7 cellular contexts compared by ENCODE assay signal in the genomic region with DNA sequence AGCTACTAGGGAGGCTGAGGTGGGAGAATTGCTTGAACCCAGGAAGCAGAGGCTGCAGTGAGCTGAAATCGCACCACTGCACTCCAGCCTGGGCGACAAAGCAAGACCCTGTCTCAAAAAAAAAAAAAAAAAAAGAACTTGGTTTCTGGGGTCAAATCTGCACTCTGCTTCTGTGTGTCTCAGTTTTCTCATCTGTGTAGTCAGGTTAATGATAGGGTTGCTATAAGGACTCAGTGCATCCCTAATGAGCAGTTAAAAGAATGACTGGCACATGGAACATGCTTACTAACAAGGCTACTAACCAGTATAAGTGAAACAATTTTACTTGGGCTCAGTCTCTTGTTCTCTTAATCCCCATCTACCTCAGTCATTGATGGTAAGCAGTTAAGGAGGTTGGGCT. TPM values are rescaled to one million over a fixed set of nuclear protein-coding genes. Genes with fewer than 3 reads are reported as not detected.
A peak's percentile ranks its signal among the peaks of the same experiment; 100 is the strongest.
DNase-seq lines count a peak whose midpoint lies in the region; ATAC-seq and TF ChIP-seq lines count a peak whose summit lies in the region.
"Not testable (repeated sequence)": the region's sequence is repeated elsewhere in the genome, so short reads cannot be mapped to it uniquely, and the experiment has no call there.

No MANE protein-coding gene starts in this region.

- intact Hi-C loops in IMR-90 (cut with micrococcal nuclease); breast epithelium (cut with DNase I; ENCODE audit: low total_unique reads): not testable (repeated sequence)
- intact Hi-C loops in esophagus squamous epithelium (cut with DNase I): loop anchor here (10.0 kb wide), 1 partner anchor 92 kb away; no protein-coding TSS in a partner anchor

- H2AK9ac ChIP-seq in IMR-90 (replicated peaks; ENCODE audit: low read depth, low read length, poor library complexity): not testable (repeated sequence)

- not testable (repeated sequence) for H2BK20ac ChIP-seq in IMR-90 (ENCODE audit: low read depth, low read length)

- CTCF ChIA-PET in IMR-90 (lab: Yijun Ruan, JAX): not testable (repeated sequence)
- CTCF ChIA-PET in SK-N-SH (lab: Yijun Ruan, JAX): interaction anchor here (2.7 kb wide), 1 partner anchor 10 kb away, joined by 11 read pairs; no protein-coding TSS in a partner anchor

- H3K56ac ChIP-seq in IMR-90 (ENCODE audit: extremely low read depth, insufficient read depth, low read length): not testable (repeated sequence)

- not testable (repeated sequence) for H3K27ac ChIP-seq in IMR-90 (ENCODE audit: insufficient read depth, low read length)
- H3K27ac ChIP-seq in SK-N-SH (ENCODE audit: low read depth in 2 of 2, low read length in 1 of 2): peak overlapping the region in 1 of 2 experiments; percentile 96; a peak in 2 of 4 replicates
- H3K27ac ChIP-seq in breast epithelium: peak overlapping the region; percentile 46 to 98
- H3K27ac ChIP-seq in esophagus squamous epithelium: peak overlapping the region; percentile 23 to 58 (median 35)

- WGBS in IMR-90 (ENCODE audit: extremely low coverage in 2 of 2, insufficient read length in 1 of 2), 2 experiments: no CpG with 5 or more reads among the region's 2 CpGs
- 94% methylated on average over 2 of the region's 2 CpGs for WGBS in SK-N-SH (ENCODE audit: low lambda C conversion rate)
- WGBS in esophagus squamous epithelium, 2 donors: 89 to 93% methylated on average over 1 to 2 of the region's 2 CpGs

- peaks cover 93% of the 10 kb centered on the region for H3K4me1 Mint-ChIP-seq in osteocyte (ENCODE audit: unreplicated experiment)
- peaks cover 33% of the 10 kb centered on the region for H3K4me1 Mint-ChIP-seq in stimulated activated effector memory CD8-positive, alpha-beta T cell treated with anti-CD3 and anti-CD28 coated beads, Interleukin-12 subunit alpha, Interleukin-12 subunit beta, amount 100 ng/mL, for 72 hours

- ATAC-seq in IMR-90 (ENCODE audit: low read depth): not testable (repeated sequence)
- ATAC-seq in stimulated activated effector memory CD8-positive, alpha-beta T cell treated with anti-CD3 and anti-CD28 coated beads, Interleukin-12 subunit alpha, Interleukin-12 subunit beta, amount 100 ng/mL, for 72 hours: peak; percentile 49

- not testable (repeated sequence) for TF ChIP-seq CTCF in IMR-90 (conservative IDR thresholded peaks at IDR 0.05; ENCODE audit: low read depth, low read length); SK-N-SH (IDR thresholded peaks at IDR 0.05); breast epithelium (IDR thresholded peaks at IDR 0.05); esophagus squamous epithelium (IDR thresholded peaks at IDR 0.05); osteocyte (IDR thresholded peaks at IDR 0.05)

- H4K91ac ChIP-seq in IMR-90 (ENCODE audit: insufficient read depth, low read depth, low read length): not testable (repeated sequence)

- not testable (repeated sequence) for H3K9ac ChIP-seq in IMR-90 (ENCODE audit: low read depth, low read length)
- H3K9ac ChIP-seq in SK-N-SH: peak overlapping the region; percentile 94

- dilution Hi-C loops in IMR-90 (cut with HindIII; ENCODE audit: low sequenced_read_pairs, unreplicated experiment): not testable (repeated sequence)

- not testable (repeated sequence) for TF ChIP-seq POLR2A in IMR-90 (IDR thresholded peaks at IDR 0.05; ENCODE audit: low read depth, low read length); breast epithelium (IDR thresholded peaks at IDR 0.05); esophagus squamous epithelium (IDR thresholded peaks at IDR 0.05)

- peak; percentile 26 for DNase-seq in EH (ENCODE audit: low read depth)
- not testable (repeated sequence) for DNase-seq in IMR-90; SK-N-SH; breast epithelium (ENCODE audit: low spot score in 2 of 2); esophagus squamous epithelium (lab: John Stamatoyannopoulos, UW); osteocyte (ENCODE audit: extremely low spot score, unreplicated experiment); stimulated activated effector memory CD8-positive, alpha-beta T cell treated with anti-CD3 and anti-CD28 coated beads, Interleukin-12 subunit alpha, Interleukin-12 subunit beta, amount 100 ng/mL, for 72 hours (ENCODE audit: low spot score in 2 of 2)

- not testable (repeated sequence) for H3K36me3 ChIP-seq in IMR-90 (ENCODE audit: control insufficient read depth, insufficient read depth, low read length); breast epithelium; esophagus squamous epithelium
- H3K36me3 ChIP-seq in SK-N-SH (replicated peaks in 1 of 2; ENCODE audit: control insufficient read depth in 1 of 2, insufficient read depth in 2 of 2, low read length in 1 of 2): peaks cover 0 to 31% of the 10 kb centered on the region in 2 experiments

- in situ Hi-C loops in IMR-90 (cut with MboI; ENCODE audit: low sequenced_read_pairs): not testable (repeated sequence)

- H3K4me2 ChIP-seq in IMR-90 (ENCODE audit: low read depth, low read length): not testable (repeated sequence)
- H3K4me2 ChIP-seq in SK-N-SH: peak overlapping the region; percentile 84

- peak overlapping the region; percentile 46 for H2BK5ac ChIP-seq in IMR-90 (ENCODE audit: low read depth, low read length, poor library complexity, severe bottlenecking)

- not testable (repeated sequence) for H4K5ac ChIP-seq in IMR-90 (ENCODE audit: low read depth, low read length)

- not testable (repeated sequence) for H3K9me3 Mint-ChIP-seq in osteocyte (ENCODE audit: unreplicated experiment); stimulated activated effector memory CD8-positive, alpha-beta T cell treated with anti-CD3 and anti-CD28 coated beads, Interleukin-12 subunit alpha, Interleukin-12 subunit beta, amount 100 ng/mL, for 72 hours

- H4K20me1 ChIP-seq in IMR-90 (ENCODE audit: insufficient read depth, low read length) (peaks cover 96% of the 10 kb centered on the region), SK-N-SH (ENCODE audit: insufficient read depth) (peaks cover 73% of the 10 kb centered on the region)

- not testable (repeated sequence) for H3K27me3 ChIP-seq in IMR-90 (ENCODE audit: control insufficient read depth, insufficient read depth, low read length); SK-N-SH (ENCODE audit: insufficient read depth); breast epithelium; esophagus squamous epithelium

- H3K4me3 ChIP-seq in IMR-90 (ENCODE audit: insufficient read depth, low read depth, low read length); breast epithelium; esophagus squamous epithelium: not testable (repeated sequence)
- peak overlapping the region in 1 of 2 experiments; percentile 91; a peak in 2 of 4 replicates for H3K4me3 ChIP-seq in SK-N-SH (ENCODE audit: low read depth in 2 of 2, low read length in 1 of 2)

- peak overlapping the region; percentile 24; the same call in 1 of the 2 replicates for H3K14ac ChIP-seq in IMR-90 (replicated peaks; ENCODE audit: low read depth, low read length)

- not testable (repeated sequence) for H3K36me3 Mint-ChIP-seq in osteocyte (ENCODE audit: unreplicated experiment); stimulated activated effector memory CD8-positive, alpha-beta T cell treated with anti-CD3 and anti-CD28 coated beads, Interleukin-12 subunit alpha, Interleukin-12 subunit beta, amount 100 ng/mL, for 72 hours

- POLR2A ChIA-PET in IMR-90 (lab: Charles Lee; ENCODE audit: unreplicated experiment); SK-N-SH (lab: Yijun Ruan, JAX): not testable (repeated sequence)

- H3K9me2 ChIP-seq in SK-N-SH: not testable (repeated sequence)

- H3K79me1 ChIP-seq in IMR-90 (ENCODE audit: low read depth in 1 of 2, low read length in 2 of 2): peaks cover 0 to 25% of the 10 kb centered on the region in 2 experiments; a peak in 2 of 4 replicates

- H3K79me2 ChIP-seq in SK-N-SH (ENCODE audit: insufficient read depth): peaks cover 100% of the 10 kb centered on the region

- not testable (repeated sequence) for H3K4me3 Mint-ChIP-seq in osteocyte (ENCODE audit: unreplicated experiment); stimulated activated effector memory CD8-positive, alpha-beta T cell treated with anti-CD3 and anti-CD28 coated beads, Interleukin-12 subunit alpha, Interleukin-12 subunit beta, amount 100 ng/mL, for 72 hours

- H2AK5ac ChIP-seq in IMR-90 (ENCODE audit: low read depth, low read length): not testable (repeated sequence)

- H3K4me1 ChIP-seq in IMR-90 (ENCODE audit: control insufficient read depth, insufficient read depth, low read length) (peaks cover 45% of the 10 kb centered on the region), SK-N-SH (ENCODE audit: control insufficient read depth in 1 of 2, insufficient read depth in 2 of 2, low read depth in 1 of 2, low read length in 1 of 2) (peaks cover under 1 to 73% of the 10 kb centered on the region in 2 experiments), breast epithelium (peaks cover 27 to 32% of the 10 kb centered on the region in 2 donors), esophagus squamous epithelium (peaks cover 6 to 98% (median 44%) of the 10 kb centered on the region in 3 donors)

- not testable (repeated sequence) for H3K9me3 ChIP-seq in IMR-90 (ENCODE audit: control insufficient read depth, insufficient read depth, low read length); SK-N-SH; breast epithelium; esophagus squamous epithelium

- peaks cover 19% of the 10 kb centered on the region for H3K9me1 ChIP-seq in IMR-90 (ENCODE audit: insufficient read depth, low read length)

- not testable (repeated sequence) for TF ChIP-seq EP300 in SK-N-SH (IDR thresholded peaks at IDR 0.05; ENCODE audit: borderline replicate concordance in 1 of 2, low read depth in 1 of 2, low read length in 1 of 2)

- H3K27ac Mint-ChIP-seq in osteocyte (ENCODE audit: unreplicated experiment): peak overlapping the region; percentile 54
- not testable (repeated sequence) for H3K27ac Mint-ChIP-seq in stimulated activated effector memory CD8-positive, alpha-beta T cell treated with anti-CD3 and anti-CD28 coated beads, Interleukin-12 subunit alpha, Interleukin-12 subunit beta, amount 100 ng/mL, for 72 hours

- not testable (repeated sequence) for H3K27me3 Mint-ChIP-seq in osteocyte (ENCODE audit: unreplicated experiment)

- H3K23ac ChIP-seq in IMR-90 (ENCODE audit: low read depth, low read length): not testable (repeated sequence)

- H3F3A ChIP-seq in SK-N-SH (replicated peaks; ENCODE audit: insufficient read depth): peaks cover 59% of the 10 kb centered on the region

- not testable (repeated sequence) for H4K8ac ChIP-seq in IMR-90 (ENCODE audit: low read depth in 2 of 2, low read length in 2 of 2)

- H2BK120ac ChIP-seq in IMR-90 (ENCODE audit: low read depth, low read length): not testable (repeated sequence)

- not testable (repeated sequence) for H2AFZ ChIP-seq in IMR-90 (replicated peaks; ENCODE audit: low read length, poor library complexity); SK-N-SH (ENCODE audit: low read depth)

- 0 out of 2 replicates have a peak overlapping the region, but pooled peaks have one; percentile 0 for H3K18ac ChIP-seq in IMR-90 (ENCODE audit: low read depth, low read length)

- BruUV-seq in IMR-90 (replicated peaks; lab: Mats Ljungman, UMichigan): not testable (repeated sequence)

- not testable (repeated sequence) for TF ChIP-seq RAD21 in IMR-90 (IDR thresholded peaks at IDR 0.05; ENCODE audit: low read length); SK-N-SH (IDR thresholded peaks at IDR 0.05; ENCODE audit: low read length)

- H3K4ac ChIP-seq in IMR-90 (ENCODE audit: low read depth, low read length): not testable (repeated sequence)

- H2BK15ac ChIP-seq in IMR-90 (ENCODE audit: low read depth, low read length): not testable (repeated sequence)

RNA-seq across cellular contexts. Expression of gene CRIM1, which starts 7.5 kb away (rescaled TPM):
- total RNA-seq in IMR-90 (2012; rRNA removed) (436 and 490 TPM in 2 replicates), breast epithelium (100 to 1,000 TPM; 166 to 187 (median 178) TPM), esophagus squamous epithelium (100 to 1,000 TPM in 1 of 4 donors, 10 to 100 TPM in 3; 16.4 to 107 (median 29.9) TPM), osteocyte (167 and 194 TPM in 2 replicates)
- polyA plus RNA-seq in IMR-90 (2012; rRNA removed) (285 and 316 TPM in 2 replicates), SK-N-SH (2012; rRNA removed) (228 and 244 TPM in 2 replicates)
- polyA plus RNA-seq in IMR-90 (2012; cell fraction: cytosol; rRNA removed): 203 and 263 TPM in 2 replicates
- 109 and 133 TPM in 2 replicates for polyA plus RNA-seq in IMR-90 (2012; cell fraction: nucleus; rRNA removed; ENCODE audit: low replicate concordance)
- 191 and 233 TPM in 2 replicates for polyA plus RNA-seq in SK-N-SH (2012; cell fraction: cytosol; rRNA removed)
- polyA plus RNA-seq in SK-N-SH (2012; cell fraction: nucleus; rRNA removed): 201 and 239 TPM in 2 replicates
